1 cellular context compared by ENCODE assay signal in genomic region chr6:125019281-125019680, GRCh38.
TF ChIP-seq lines count a peak whose summit lies in the region.

No MANE protein-coding gene starts in this region.

TF ChIP-seq in GM23338, 12 proteins besides CTCF, POLR2A, EP300 and RAD21 (continued from another document):
- TF ChIP-seq ZNF462 (CRISPR knock-in tag; IDR thresholded peaks at IDR 0.05): no peak
- TF ChIP-seq EZH2 (IDR thresholded peaks at IDR 0.05; ENCODE audit: low read depth, unreplicated experiment): no peak
- no peak for TF ChIP-seq ZNF331 (CRISPR knock-in tag; IDR thresholded peaks at IDR 0.05; ENCODE audit: low read depth)
- TF ChIP-seq STAT1 (IDR thresholded peaks at IDR 0.05; ENCODE audit: unreplicated experiment): no peak
- no peak for TF ChIP-seq POLR2AphosphoS5 (IDR thresholded peaks at IDR 0.05; ENCODE audit: low read depth)
- no peak for TF ChIP-seq NANOG (IDR thresholded peaks at IDR 0.05; ENCODE audit: borderline replicate concordance)
- TF ChIP-seq REST (IDR thresholded peaks at IDR 0.05; ENCODE audit: unreplicated experiment): no peak
TF ChIP-seq in GM23338: peak in this region for 0.
